Comparison of ENCODE assay signal across 8 cellular contexts in genomic region chr5:135457424-135458071, GRCh38. TPM values are rescaled to one million over a fixed set of nuclear protein-coding genes. Genes with fewer than 3 reads are reported as not detected.
DNase-seq lines count a peak whose midpoint lies in the region; ATAC-seq and TF ChIP-seq lines count a peak whose summit lies in the region.

No MANE protein-coding gene starts in this region.

- H3K9me3 Mint-ChIP-seq in activated CD8-positive, alpha-beta T cell treated with anti-CD3 and anti-CD28 coated beads, Interleukin-2, amount 10 ng/mL, durations not matched to agents 7 days and 5 days (ENCODE audit: insufficient read depth), result no peaks in the 10 kb centered on the region
- H3K9me3 Mint-ChIP-seq in naive thymus-derived CD8-positive, alpha-beta T cell, result no peaks in the 10 kb centered on the region

- H3K27me3 Mint-ChIP-seq in activated CD8-positive, alpha-beta T cell treated with anti-CD3 and anti-CD28 coated beads, Interleukin-2, amount 10 ng/mL, durations not matched to agents 7 days and 5 days (ENCODE audit: low read depth), result peaks cover 24% of the 10 kb centered on the region
- H3K27me3 Mint-ChIP-seq in naive thymus-derived CD8-positive, alpha-beta T cell, result peaks cover 2 to 21% (median 5%) of the 10 kb centered on the region in 5 donors

- H3K4me3 ChIP-seq in epithelial cell of esophagus (ENCODE audit: low read length), result no peak overlapping the region

- no peak overlapping the region for H3K27ac Mint-ChIP-seq in activated CD8-positive, alpha-beta T cell treated with anti-CD3 and anti-CD28 coated beads, Interleukin-2, amount 10 ng/mL, durations not matched to agents 7 days and 5 days
- no peak overlapping the region for H3K27ac Mint-ChIP-seq in naive thymus-derived CD8-positive, alpha-beta T cell

- POLR2A ChIA-PET in activated CD8-positive, alpha-beta T cell treated with anti-CD3 and anti-CD28 coated beads, Interleukin-2, amount 10 ng/mL, durations not matched to agents 7 days and 5 days (lab: Charles Lee), result no interaction called here
- POLR2A ChIA-PET in naive thymus-derived CD8-positive, alpha-beta T cell (lab: Charles Lee), result no interaction called here

- DNase-seq in AG08396 (ENCODE audit: low spot score), result peak; percentile 56
- peak; percentile 18 for DNase-seq in NCI-H774 (lab: John Stamatoyannopoulos, UW)
- DNase-seq in activated CD8-positive, alpha-beta T cell treated with anti-CD3 and anti-CD28 coated beads, Interleukin-2, amount 10 ng/mL, durations not matched to agents 7 days and 5 days, result peak; percentile 77
- peak; percentile 72 for DNase-seq in epithelial cell of esophagus (ENCODE audit: low read depth)
- DNase-seq in naive thymus-derived CD8-positive, alpha-beta T cell, result peak; percentile 8 to 69 (median 33)
- peak in 25 of 49 donors; percentile 19 to 64 (median 37) for DNase-seq in substantia nigra (lab: John Stamatoyannopoulos, UW)

- no peaks in the 10 kb centered on the region for H3K4me1 Mint-ChIP-seq in activated CD8-positive, alpha-beta T cell treated with anti-CD3 and anti-CD28 coated beads, Interleukin-2, amount 10 ng/mL, durations not matched to agents 7 days and 5 days (ENCODE audit: low read depth)
- peaks cover 0 to 6% (median 2%) of the 10 kb centered on the region in 4 donors for H3K4me1 Mint-ChIP-seq in naive thymus-derived CD8-positive, alpha-beta T cell

- no peak overlapping the region for H3K27ac ChIP-seq in substantia nigra (ENCODE audit: low read depth, low read length, poor library complexity, severe bottlenecking)

- no peak overlapping the region for H3K4me3 Mint-ChIP-seq in activated CD8-positive, alpha-beta T cell treated with anti-CD3 and anti-CD28 coated beads, Interleukin-2, amount 10 ng/mL, durations not matched to agents 7 days and 5 days
- no peak overlapping the region for H3K4me3 Mint-ChIP-seq in naive thymus-derived CD8-positive, alpha-beta T cell

- TF ChIP-seq CTCF in epithelial cell of esophagus (IDR thresholded peaks at IDR 0.05; ENCODE audit: insufficient read depth, low read depth, low read length, missing control alignments), result peak; percentile 91

- CTCF ChIA-PET in activated CD8-positive, alpha-beta T cell treated with anti-CD3 and anti-CD28 coated beads, Interleukin-2, amount 10 ng/mL, durations not matched to agents 7 days and 5 days (lab: Charles Lee), result interaction anchor here (0.6 to 14.2 kb wide), 20 partner anchors 9 to 379 kb away, joined by 3 to 553 read pairs (median 4); partner anchors contain the start of gene DCANP1

- ATAC-seq in GM18519 (IDR thresholded peaks at IDR 0.05; ENCODE audit: low FRiP score, unreplicated experiment), result peak; percentile 64
- ATAC-seq in HG03175 (IDR thresholded peaks at IDR 0.05; ENCODE audit: unreplicated experiment), result peak; percentile 68
- ATAC-seq in activated CD8-positive, alpha-beta T cell treated with anti-CD3 and anti-CD28 coated beads, Interleukin-2, amount 10 ng/mL, durations not matched to agents 7 days and 5 days, result peak; percentile 75
- peak; percentile 55 to 68 for ATAC-seq in naive thymus-derived CD8-positive, alpha-beta T cell

- no peaks in the 10 kb centered on the region for H3K36me3 Mint-ChIP-seq in activated CD8-positive, alpha-beta T cell treated with anti-CD3 and anti-CD28 coated beads, Interleukin-2, amount 10 ng/mL, durations not matched to agents 7 days and 5 days (ENCODE audit: low read depth)
- no peaks in the 10 kb centered on the region for H3K36me3 Mint-ChIP-seq in naive thymus-derived CD8-positive, alpha-beta T cell

RNA-seq across cellular contexts. Expression of gene TIFAB, which starts 5.4 kb away (rescaled TPM):
- total RNA-seq in activated CD8-positive, alpha-beta T cell treated with anti-CD3 and anti-CD28 coated beads, Interleukin-2, amount 10 ng/mL, durations not matched to agents 7 days and 5 days, result not detected
- not detected for total RNA-seq in naive thymus-derived CD8-positive, alpha-beta T cell
- polyA plus RNA-seq in naive thymus-derived CD8-positive, alpha-beta T cell, result not detected

RNA-seq across cellular contexts. Expression of gene DCANP1, which starts 10.4 kb away (rescaled TPM):
- total RNA-seq in activated CD8-positive, alpha-beta T cell treated with anti-CD3 and anti-CD28 coated beads, Interleukin-2, amount 10 ng/mL, durations not matched to agents 7 days and 5 days, result not detected
- not detected for total RNA-seq in naive thymus-derived CD8-positive, alpha-beta T cell
- not detected for polyA plus RNA-seq in naive thymus-derived CD8-positive, alpha-beta T cell

RNA-seq across cellular contexts. Expression of gene MACROH2A1, which starts 58.5 kb away (rescaled TPM):
- total RNA-seq in activated CD8-positive, alpha-beta T cell treated with anti-CD3 and anti-CD28 coated beads, Interleukin-2, amount 10 ng/mL, durations not matched to agents 7 days and 5 days, result 100 to 1,000 TPM; 328 to 332 TPM
- total RNA-seq in naive thymus-derived CD8-positive, alpha-beta T cell, result 10 to 100 TPM; 96.3 to 99.5 TPM
- polyA plus RNA-seq in naive thymus-derived CD8-positive, alpha-beta T cell, result 100 to 1,000 TPM; 101 to 121 (median 105) TPM

Comparison
In these comparisons a context has a peak if more than half of its experiments do, and no peak if none do; other contexts are left out.
1. DNase-seq: peak in every context shown above with its lines; median percentile 77 in activated CD8-positive, alpha-beta T cell treated with anti-CD3 and anti-CD28 coated beads, Interleukin-2, amount 10 ng/mL, durations not matched to agents 7 days and 5 days; 72 in epithelial cell of esophagus; 56 in AG08396; 37 in substantia nigra; 33 in naive thymus-derived CD8-positive, alpha-beta T cell; 18 in NCI-H774.